20 cellular contexts compared by ENCODE assay signal in the genomic region with DNA sequence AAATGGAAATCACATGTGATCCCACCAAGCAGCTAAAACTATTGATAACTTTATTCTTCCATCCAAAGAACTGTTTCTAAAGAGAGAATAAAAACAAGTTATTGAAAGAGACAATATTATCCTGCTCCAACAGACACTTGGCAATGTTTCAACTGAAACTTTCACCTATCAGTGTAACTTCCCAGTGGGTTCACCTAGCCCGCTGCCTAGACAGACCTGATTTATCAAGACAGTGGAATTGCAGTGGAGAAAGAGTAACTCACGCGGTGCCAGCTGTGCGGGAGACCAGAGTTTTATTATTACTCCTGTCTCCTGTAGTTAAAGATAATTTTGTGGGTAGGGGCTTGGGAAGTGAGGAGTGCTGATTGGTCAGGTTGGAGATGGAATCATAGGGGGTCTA.
"Had no signal": no experiment of that assay in that cellular context is flagged by ENCODE, and none has a peak within 500 bp of the region (broad histone marks: within the 10 kb centered on the region; RNA-seq: fewer than 3 reads in every experiment).

No MANE protein-coding gene starts in this region.

- H3K27ac Mint-ChIP-seq: activated CD4-positive, alpha-beta T cell treated with anti-CD3 and anti-CD28 coated beads, Interleukin-2, amount 10 ng/mL, durations not matched to agents 7 days and 5 days; activated CD8-positive, alpha-beta T cell treated with anti-CD3 and anti-CD28 coated beads for 36 hours; activated T-helper 1 cell treated with anti-CD3 and anti-CD28 coated beads, Interleukin-12 subunit alpha, Interleukin-12 subunit beta, Interleukin-2, Interleukin-4 antibody, amounts not matched to agents 30 ng/mL and 10 ng/mL and 1 ng/mL, durations not matched to agents 14 hours and 24 hours and 36 hours; natural killer cell had no signal

- H3K4me3 Mint-ChIP-seq: activated CD4-positive, alpha-beta T cell treated with anti-CD3 and anti-CD28 coated beads, Interleukin-2, amount 10 ng/mL, durations not matched to agents 7 days and 5 days; activated CD8-positive, alpha-beta T cell treated with anti-CD3 and anti-CD28 coated beads for 36 hours; activated T-helper 1 cell treated with anti-CD3 and anti-CD28 coated beads, Interleukin-12 subunit alpha, Interleukin-12 subunit beta, Interleukin-2, Interleukin-4 antibody, amounts not matched to agents 30 ng/mL and 10 ng/mL and 1 ng/mL, durations not matched to agents 14 hours and 24 hours and 36 hours; natural killer cell had no signal

- H3K9me3 Mint-ChIP-seq: activated CD4-positive, alpha-beta T cell treated with anti-CD3 and anti-CD28 coated beads, Interleukin-2, amount 10 ng/mL, durations not matched to agents 7 days and 5 days; activated CD8-positive, alpha-beta T cell treated with anti-CD3 and anti-CD28 coated beads for 36 hours; activated T-helper 1 cell treated with anti-CD3 and anti-CD28 coated beads, Interleukin-12 subunit alpha, Interleukin-12 subunit beta, Interleukin-2, Interleukin-4 antibody, amounts not matched to agents 30 ng/mL and 10 ng/mL and 1 ng/mL, durations not matched to agents 14 hours and 24 hours and 36 hours; natural killer cell had no signal

- DNase-seq: activated CD4-positive, alpha-beta T cell treated with anti-CD3 and anti-CD28 coated beads, Interleukin-2, amount 10 ng/mL, durations not matched to agents 7 days and 5 days; activated CD4-positive, CD25-positive, alpha-beta regulatory T cell treated with anti-CD3 and anti-CD28 coated beads, Interleukin-2, amount 50 U/mL, for 72 hours; activated CD8-positive, alpha-beta T cell treated with anti-CD3 and anti-CD28 coated beads for 36 hours; activated gamma-delta T cell; activated naive CD4-positive, alpha-beta T cell treated with anti-CD3 and anti-CD28 coated beads, Interleukin-2, amount 50 U/mL, for 16 hours; aorta; brain microvascular endothelial cell; caudate nucleus; dermis blood vessel endothelial cell; effector CD8-positive, alpha-beta T cell; left lung; mammary epithelial cell; midbrain; natural killer cell; ovary; stimulated activated CD4-positive, alpha-beta T cell treated with anti-CD3 and anti-CD28 coated beads, Interleukin-12 subunit alpha, Interleukin-12 subunit beta, amount 100 ng/mL, for 4 hours; stimulated activated CD4-positive, alpha-beta T cell treated with anti-CD3 and anti-CD28 coated beads, Interleukin-4, amount 100 ng/mL, for 4 hours; stimulated activated naive CD8-positive, alpha-beta T cell treated with anti-CD3 and anti-CD28 coated beads, Interleukin-15, Interleukin-2, amounts not matched to agents 100 U/mL and 50 U/mL, for 24 hours; thyroid gland had no signal

- ATAC-seq: activated CD8-positive, alpha-beta T cell treated with anti-CD3 and anti-CD28 coated beads for 36 hours; left lung; natural killer cell; stimulated activated naive CD8-positive, alpha-beta T cell treated with anti-CD3 and anti-CD28 coated beads, Interleukin-15, Interleukin-2, amounts not matched to agents 100 U/mL and 50 U/mL, for 24 hours had no signal

- H3K4me1 Mint-ChIP-seq: natural killer cell had no signal

- H3K27me3 Mint-ChIP-seq: activated CD8-positive, alpha-beta T cell treated with anti-CD3 and anti-CD28 coated beads for 36 hours had no signal

- H3K36me3 Mint-ChIP-seq: natural killer cell had no signal
